ENCODE assay signal across 1 cellular context in genomic region chr2:218710687-218711549, GRCh38.
A peak's percentile ranks its signal among the peaks of the same experiment; 100 is the strongest.
TF ChIP-seq lines count a peak whose summit lies in the region.

TTLL4 (plus strand) TSS chr2:218710835; CDS start chr2:218737677, 26,842 bp downstream.

TF ChIP-seq in HepG2, 621 proteins besides CTCF, POLR2A, EP300 and RAD21 (continued from another document):
- TF ChIP-seq DBP (CRISPR knock-in tag; IDR thresholded peaks at IDR 0.05; ENCODE audit: not compliant biosample characterization) (no peak), ZSCAN31 (CRISPR knock-in tag; IDR thresholded peaks at IDR 0.05; ENCODE audit: low read depth) (peak; percentile 99), AKAP8 (CRISPR knock-in tag; IDR thresholded peaks at IDR 0.05) (peak; percentile 94), HNRNPH1 (optimal IDR thresholded peaks at IDR 0.05; ENCODE audit: low read depth, low read length) (no peak), TCF12 (IDR thresholded peaks at IDR 0.05) (no peak), TCF12 (CRISPR knock-in tag; IDR thresholded peaks at IDR 0.05) (no peak), ZBTB21 (CRISPR knock-in tag; IDR thresholded peaks at IDR 0.05) (no peak), RCOR2 (CRISPR knock-in tag; IDR thresholded peaks at IDR 0.05) (peak; percentile 48), GATAD2A (CRISPR knock-in tag; IDR thresholded peaks at IDR 0.05) (peak; percentile 82), ZNF264 (CRISPR knock-in tag; IDR thresholded peaks at IDR 0.05) (peak; percentile 68; the same call in 1 of the 2 replicates), TBX3 (IDR thresholded peaks at IDR 0.05; ENCODE audit: borderline replicate concordance) (peak; percentile 65; the same call in 1 of the 2 replicates)
- TF ChIP-seq, protein P1, sequence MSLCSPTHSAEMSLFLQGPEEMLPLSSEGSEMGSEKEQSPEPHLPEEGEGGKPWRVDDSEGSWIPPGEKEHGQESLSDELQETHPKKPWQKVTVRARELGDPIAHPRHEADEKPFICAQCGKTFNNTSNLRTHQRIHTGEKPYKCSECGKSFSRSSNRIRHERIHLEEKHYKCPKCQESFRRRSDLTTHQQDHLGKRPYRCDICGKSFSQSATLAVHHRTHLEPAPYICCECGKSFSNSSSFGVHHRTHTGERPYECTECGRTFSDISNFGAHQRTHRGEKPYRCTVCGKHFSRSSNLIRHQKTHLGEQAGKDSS (CRISPR knock-in tag; IDR thresholded peaks at IDR 0.05; ENCODE audit: borderline replicate concordance, low read depth): peak; percentile 98
- TF ChIP-seq, protein P2, sequence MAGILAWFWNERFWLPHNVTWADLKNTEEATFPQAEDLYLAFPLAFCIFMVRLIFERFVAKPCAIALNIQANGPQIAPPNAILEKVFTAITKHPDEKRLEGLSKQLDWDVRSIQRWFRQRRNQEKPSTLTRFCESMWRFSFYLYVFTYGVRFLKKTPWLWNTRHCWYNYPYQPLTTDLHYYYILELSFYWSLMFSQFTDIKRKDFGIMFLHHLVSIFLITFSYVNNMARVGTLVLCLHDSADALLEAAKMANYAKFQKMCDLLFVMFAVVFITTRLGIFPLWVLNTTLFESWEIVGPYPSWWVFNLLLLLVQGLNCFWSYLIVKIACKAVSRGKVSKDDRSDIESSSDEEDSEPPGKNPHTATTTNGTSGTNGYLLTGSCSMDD (CRISPR knock-in tag; IDR thresholded peaks at IDR 0.05): no peak
